1 cellular context compared by ENCODE assay signal in genomic region chr6:34425498-34426410, GRCh38.
TF ChIP-seq lines count a peak whose summit lies in the region.

RPS10 (minus strand) TSS chr6:34426069; CDS start chr6:34425221, 848 bp downstream.

TF ChIP-seq in K562, 482 proteins besides CTCF, POLR2A, EP300 and RAD21 (continued from another document and continues in another):
- TF ChIP-seq ZMIZ1 (IDR thresholded peaks at IDR 0.05; ENCODE audit: low read depth in 2 of 2, low read length in 2 of 2) (peak in 1 of 2 experiments; percentile 69; a peak in 2 of 4 replicates), SP1 (CRISPR knock-in tag; IDR thresholded peaks at IDR 0.05) (peak; percentile 89), KLF6 (CRISPR knock-in tag; IDR thresholded peaks at IDR 0.05; ENCODE audit: borderline replicate concordance) (no peak), ZNF644 (tag; IDR thresholded peaks at IDR 0.05; ENCODE audit: low read depth) (no peak), ZNF75A (CRISPR knock-in tag; IDR thresholded peaks at IDR 0.05) (no peak), RBM15 (IDR thresholded peaks at IDR 0.05; ENCODE audit: insufficient read depth, low read length) (no peak), ZNF699 (CRISPR knock-in tag; IDR thresholded peaks at IDR 0.05; ENCODE audit: insufficient replicate concordance) (no peak), STAT5B (CRISPR knock-in tag; IDR thresholded peaks at IDR 0.05) (no peak), PML (IDR thresholded peaks at IDR 0.05; ENCODE audit: low read length) (peak; percentile 79), MECOM (CRISPR knock-in tag; IDR thresholded peaks at IDR 0.05) (0 out of 2 replicates have a peak, but pooled peaks have one; percentile 15), JUN (IDR thresholded peaks at IDR 0.05; ENCODE audit: borderline replicate concordance, low read depth, low read length) (peak; percentile 29; the same call in 1 of the 2 replicates), JUN (CRISPR knock-in tag; IDR thresholded peaks at IDR 0.05; ENCODE audit: borderline replicate concordance) (no peak), PREB (CRISPR knock-in tag; IDR thresholded peaks at IDR 0.05) (no peak), STAT5A (IDR thresholded peaks at IDR 0.05; ENCODE audit: borderline replicate concordance, low read length) (no peak), GATA2 (CRISPR knock-in tag; IDR thresholded peaks at IDR 0.05) (no peak), ZNF23 (CRISPR knock-in tag; IDR thresholded peaks at IDR 0.05) (no peak), NFE2 (IDR thresholded peaks at IDR 0.05; ENCODE audit: low read depth) (peak; percentile 59; the same call in 1 of the 2 replicates), CUX1 (CRISPR knock-in tag; IDR thresholded peaks at IDR 0.05) (no peak), NR2C2 (CRISPR knock-in tag; IDR thresholded peaks at IDR 0.05) (no peak), NR2C2 (tag; IDR thresholded peaks at IDR 0.05) (peak; percentile 42), SMAD3 (CRISPR knock-in tag; conservative IDR thresholded peaks at IDR 0.05) (no peak), ZNF197 (CRISPR knock-in tag; IDR thresholded peaks at IDR 0.05; ENCODE audit: low read depth) (no peak), ZNF707 (CRISPR knock-in tag; conservative IDR thresholded peaks at IDR 0.05) (no peak), ZNF511 (CRISPR knock-in tag; IDR thresholded peaks at IDR 0.05) (peak; percentile 57; the same call in 1 of the 2 replicates), EZH2 (IDR thresholded peaks at IDR 0.05; ENCODE audit: borderline replicate concordance, low read depth, low read length) (no peak), FOXK2 (conservative IDR thresholded peaks at IDR 0.05 in 1 of 2, IDR thresholded peaks at IDR 0.05 in 1 of 2; ENCODE audit: low read depth in 2 of 2) (0 out of 4 replicates have a peak, but pooled peaks of 1 of the 2 experiments have one; percentile 24), HDAC1 (IDR thresholded peaks at IDR 0.05) (peak; percentile 39 to 92; a peak in 2 of 4 replicates), MAFF (IDR thresholded peaks at IDR 0.05; ENCODE audit: low read length) (no peak), SIN3A (IDR thresholded peaks at IDR 0.05; ENCODE audit: borderline replicate concordance in 2 of 2, control insufficient read depth in 1 of 2, low read depth in 2 of 2, low read length in 2 of 2) (peak; percentile 84 to 89; a peak in 2 of 4 replicates), HMGN3 (IDR thresholded peaks at IDR 0.05; ENCODE audit: borderline replicate concordance, extremely low read depth, insufficient read length, low read depth, low read length) (peak; percentile 74), HMBOX1 (IDR thresholded peaks at IDR 0.05) (no peak), CHAMP1 (IDR thresholded peaks at IDR 0.05) (no peak; the same call in 1 of the 2 replicates), MTA3 (IDR thresholded peaks at IDR 0.05; ENCODE audit: borderline replicate concordance) (peak; percentile 94), TAL1 (IDR thresholded peaks at IDR 0.05) (no peak), SIX5 (IDR thresholded peaks at IDR 0.05; ENCODE audit: borderline replicate concordance in 1 of 2, insufficient read depth in 1 of 2, low read depth in 1 of 2, low read length in 2 of 2) (no peak), TRIM25 (IDR thresholded peaks at IDR 0.05; ENCODE audit: borderline replicate concordance) (no peak), ARID1B (IDR thresholded peaks at IDR 0.05) (peak; percentile 45; the same call in 1 of the 2 replicates), HDAC2 (IDR thresholded peaks at IDR 0.05) (peak; percentile 67; the same call in 1 of the 2 replicates), E2F1 (CRISPR knock-in tag; IDR thresholded peaks at IDR 0.05) (peak; percentile 55; the same call in 1 of the 2 replicates), ZNF77 (CRISPR knock-in tag; IDR thresholded peaks at IDR 0.05) (no peak), L3MBTL2 (IDR thresholded peaks at IDR 0.05) (peak; percentile 78), RBM14 (IDR thresholded peaks at IDR 0.05; ENCODE audit: borderline replicate concordance, insufficient read depth, low read depth, low read length) (no peak), GMEB1 (CRISPR knock-in tag; IDR thresholded peaks at IDR 0.05) (peak; percentile 63), STAG1 (CRISPR knock-in tag; IDR thresholded peaks at IDR 0.05; ENCODE audit: borderline replicate concordance) (no peak), HLTF (IDR thresholded peaks at IDR 0.05) (peak; percentile 40; the same call in 1 of the 2 replicates), POLR2H (tag; IDR thresholded peaks at IDR 0.05; ENCODE audit: low read depth) (peak; percentile 96), RBFOX2 (IDR thresholded peaks at IDR 0.05; ENCODE audit: low read depth, low read length) (peak; percentile 99)
